ENCODE assay signal across 21 cellular contexts in genomic region chr16:79329967-79330366, GRCh38.
DNase-seq lines count a peak whose midpoint lies in the region; ATAC-seq, FAIRE-seq and TF ChIP-seq lines count a peak whose summit lies in the region.
"Had no signal": no experiment of that assay in that cellular context is flagged by ENCODE, and none has a peak within 500 bp of the region (broad histone marks: within the 10 kb centered on the region; RNA-seq: fewer than 3 reads in every experiment).

No MANE protein-coding gene starts in this region.

- no peak for TF ChIP-seq CTCF in CD14-positive monocyte (IDR thresholded peaks at IDR 0.05)

- no peaks in the 10 kb centered on the region for H3K27me3 ChIP-seq in small intestine (ENCODE audit: control insufficient read depth in 2 of 2, insufficient read depth in 2 of 2, low read length in 2 of 2)
- H3K27me3 ChIP-seq: BLaER1 had no signal

- no peak overlapping the region for H3K27ac ChIP-seq in small intestine (ENCODE audit: low read depth in 1 of 2, low read length in 1 of 2)
- H3K27ac ChIP-seq: BLaER1, GM23248, HL-60 had no signal

- no peaks in the 10 kb centered on the region for H3K9me3 ChIP-seq in small intestine (ENCODE audit: control insufficient read depth, low read depth)
- H3K9me3 ChIP-seq: BLaER1 had no signal

- peaks cover 0 to 3% (median 0%) of the 10 kb centered on the region in 7 donors for H3K9me3 Mint-ChIP-seq in CD14-positive monocyte
- H3K9me3 Mint-ChIP-seq: CD8-positive, alpha-beta memory T cell had no signal

- no peak overlapping the region for H3K4me3 ChIP-seq in small intestine (ENCODE audit: low read depth in 1 of 2, low read length in 2 of 2)
- H3K4me3 ChIP-seq: BLaER1, GM23248 had no signal

- no peak for FAIRE-seq in small intestine (lab: Jason Lieb, UNC)
- FAIRE-seq: D721Med, G401.6, GM12891, GM19239, H54 had no signal

- DNase-seq in CD14-positive monocyte (ENCODE audit: low spot score) (no peak), HuH-7.5 (ENCODE audit: low spot score) (peak; percentile 45), left colon (no peak), small intestine (peak; percentile 69), RPMI8226 (no peak), HUDEP-2 (lab: John Stamatoyannopoulos, UW; ENCODE audit: unreplicated experiment in 76 of 76) (no peak), NCI-H1105 treated with DMSO at 0.1 percent for 48 hours (lab: John Stamatoyannopoulos, UW) (no peak), NCI-H1048 (lab: John Stamatoyannopoulos, UW) (no peak)
- DNase-seq: 8988T; CD4-positive, CD25-positive, alpha-beta regulatory T cell; CD8-positive, alpha-beta memory T cell; COR-L47; GM23248; HCEC 1CT had no signal

- intact Hi-C loops in CD14-positive monocyte (cut with micrococcal nuclease) (loop anchor here in 1 of 2 donors (5.0 kb wide), 1 partner anchor 63 kb away; no protein-coding TSS in a partner anchor), left colon (cut with DNase I, micrococcal nuclease) (no loop called here)

- peaks cover 0 to 4% of the 10 kb centered on the region in 2 donors for H3K36me3 Mint-ChIP-seq in CD14-positive monocyte

- no peak overlapping the region for H3K4me3 Mint-ChIP-seq in CD14-positive monocyte
- H3K4me3 Mint-ChIP-seq: CD4-positive, CD25-positive, alpha-beta regulatory T cell; CD8-positive, alpha-beta memory T cell had no signal

- H3K27ac Mint-ChIP-seq in CD14-positive monocyte = peak overlapping the region; percentile 79 to 98 (median 94)
- H3K27ac Mint-ChIP-seq: CD4-positive, CD25-positive, alpha-beta regulatory T cell had no signal

- no peaks in the 10 kb centered on the region for H3K36me3 ChIP-seq in small intestine (ENCODE audit: control insufficient read depth in 2 of 2, insufficient read depth in 2 of 2, low read length in 2 of 2)
- H3K36me3 ChIP-seq: BLaER1 had no signal

- peaks cover 0 to 3% (median 0%) of the 10 kb centered on the region in 3 donors for H3K27me3 Mint-ChIP-seq in CD14-positive monocyte (ENCODE audit: low read depth in 3 of 3)

- H3K4me1 ChIP-seq in small intestine (ENCODE audit: control insufficient read depth in 2 of 2, insufficient read depth in 1 of 2, low read depth in 1 of 2, low read length in 1 of 2) = peaks cover 0 to 7% of the 10 kb centered on the region in 2 donors

- H3K4me1 Mint-ChIP-seq in CD14-positive monocyte = peaks cover 57% of the 10 kb centered on the region

- peak; percentile 95 for ATAC-seq in left colon

- WGBS in small intestine, 3 donors = 21 to 66% (median 41%) methylated on average over 4 of the region's 4 CpGs

Comparison
In these comparisons a context has a peak if more than half of its experiments do, and no peak if none do; other contexts are left out.
1. DNase-seq: peak in HuH-7.5 (single experiment) and small intestine (single experiment); none in CD14-positive monocyte (single experiment), left colon (0 of 2), RPMI8226 (single experiment), HUDEP-2 (0 of 76), NCI-H1105 treated with DMSO at 0.1 percent for 48 hours (single experiment) and NCI-H1048 (single experiment).